Comparison of ENCODE assay signal across 11 cellular contexts in the genomic region with DNA sequence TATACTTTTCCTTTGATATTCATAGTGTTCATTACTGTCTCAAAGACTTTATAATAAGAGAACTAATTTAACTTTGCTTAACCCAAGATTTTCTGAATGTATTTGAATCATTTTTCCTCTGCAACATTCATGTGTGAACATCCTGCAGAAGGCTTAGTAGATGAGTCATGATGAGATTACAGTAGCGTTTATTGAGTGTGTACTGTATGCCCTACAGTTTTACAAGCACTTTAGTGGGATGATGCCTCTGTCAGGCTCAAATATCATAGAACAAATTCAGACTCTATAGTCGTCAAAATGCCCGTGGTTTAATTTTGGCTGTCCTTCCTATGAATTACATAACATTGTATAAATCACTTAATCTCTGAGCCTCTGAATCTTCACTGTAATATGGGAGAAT. TPM values are rescaled to one million over a fixed set of nuclear protein-coding genes. Genes with fewer than 3 reads are reported as not detected.
DNase-seq lines count a peak whose midpoint lies in the region; ATAC-seq and TF ChIP-seq lines count a peak whose summit lies in the region.
"Had no signal": no experiment of that assay in that cellular context is flagged by ENCODE, and none has a peak within 500 bp of the region (broad histone marks: within the 10 kb centered on the region; RNA-seq: fewer than 3 reads in every experiment).

No MANE protein-coding gene starts in this region.

- no peaks in the 10 kb centered on the region for H3K27me3 ChIP-seq in mammary epithelial cell (ENCODE audit: insufficient read depth, low read length)
- no peaks in the 10 kb centered on the region for H3K27me3 ChIP-seq in mesendoderm (ENCODE audit: insufficient read depth, low read length, poor library complexity)

- H3K27ac ChIP-seq in mammary epithelial cell (ENCODE audit: insufficient read depth, low read depth, low read length): no peak overlapping the region
- no peak overlapping the region for H3K27ac ChIP-seq in mesendoderm (ENCODE audit: low read depth, low read length)

- in situ Hi-C loops in mammary epithelial cell (cut with MboI; ENCODE audit: low sequenced_read_pairs in 2 of 2): no loop called here

- no peak overlapping the region for H2BK15ac ChIP-seq in mesendoderm (replicated peaks; ENCODE audit: low read depth)

- H3K4ac ChIP-seq in mesendoderm (ENCODE audit: low read depth, low read length): no peak overlapping the region

- no peak overlapping the region for H3K56ac ChIP-seq in mesendoderm (ENCODE audit: low read length)

- H3K9ac ChIP-seq in mammary epithelial cell (ENCODE audit: insufficient read depth, low read length): no peak overlapping the region
- H3K9ac ChIP-seq in mesendoderm (ENCODE audit: low read length): no peak overlapping the region

- no peak overlapping the region for H3K18ac ChIP-seq in mesendoderm (ENCODE audit: low read length)

- peak; percentile 72 for DNase-seq in mammary epithelial cell
- DNase-seq in MCF 10A (ENCODE audit: unreplicated experiment): no peak
- DNase-seq in OCI-M1 (lab: John Stamatoyannopoulos, UW): peak; percentile 53
- DNase-seq in epithelial cell of esophagus (ENCODE audit: low read depth): peak; percentile 42
- no peak for DNase-seq in NCI-H345 treated with DMSO at 0.1 percent for 48 hours (lab: John Stamatoyannopoulos, UW; ENCODE audit: unreplicated experiment)
- no peak for DNase-seq in mesendoderm
- no peak for DNase-seq in NCI-H1092 treated with DMSO at 0.1 percent for 48 hours (lab: John Stamatoyannopoulos, UW)
- DNase-seq: amniotic stem cell; NCI-H187 treated with DMSO at 0.1 percent for 48 hours; stimulated activated CD4-positive, alpha-beta T cell treated with anti-CD3 and anti-CD28 coated beads, Interleukin-2, amount 100 ng/mL, for 24 hours had no signal

- no peaks in the 10 kb centered on the region for H4K20me1 ChIP-seq in mammary epithelial cell (ENCODE audit: insufficient read depth, low read length)

- 6% methylated on average over 3 of the region's 3 CpGs for WGBS in mammary epithelial cell (ENCODE audit: low coverage, missing lambda C conversion rate)
- WGBS in mesendoderm (ENCODE audit: extremely low coverage, insufficient coverage, low lambda C conversion rate): no CpG with 5 or more reads among the region's 3 CpGs

- H3K27me3 Mint-ChIP-seq in MCF 10A (ENCODE audit: insufficient read depth, unreplicated experiment): no peaks in the 10 kb centered on the region

- no peaks in the 10 kb centered on the region for H3K79me1 ChIP-seq in mesendoderm (ENCODE audit: low read length)

- intact Hi-C loops in mammary epithelial cell (cut with micrococcal nuclease): no loop called here
- intact Hi-C loops in MCF 10A (cut with micrococcal nuclease): no loop called here

- no peak overlapping the region for H3K4me3 Mint-ChIP-seq in MCF 10A (ENCODE audit: unreplicated experiment)

- no peak for ATAC-seq in HG03571 (IDR thresholded peaks at IDR 0.05; ENCODE audit: unreplicated experiment)

- H4K8ac ChIP-seq in mesendoderm (ENCODE audit: low read depth, low read length): no peak overlapping the region

- H3K4me3 ChIP-seq in mammary epithelial cell (replicated peaks in 1 of 3; ENCODE audit: insufficient read depth in 1 of 3, low read depth in 2 of 3, low read length in 3 of 3): no peak overlapping the region
- H3K4me3 ChIP-seq in epithelial cell of esophagus (ENCODE audit: low read length): no peak overlapping the region
- H3K4me3 ChIP-seq in mesendoderm (ENCODE audit: low read length): no peak overlapping the region

- POLR2A ChIA-PET in MCF 10A (lab: Yijun Ruan, JAX): no interaction called here

- H4K5ac ChIP-seq in mesendoderm (ENCODE audit: low read length): no peak overlapping the region

- BruUV-seq in mammary epithelial cell (replicated peaks; lab: Mats Ljungman, UMichigan): no TSS peak
- no TSS peak for BruUV-seq in MCF 10A (replicated peaks; lab: Mats Ljungman, UMichigan)

- no peaks in the 10 kb centered on the region for H3K9me3 Mint-ChIP-seq in MCF 10A (ENCODE audit: unreplicated experiment)

- no peaks in the 10 kb centered on the region for H3K36me3 Mint-ChIP-seq in MCF 10A (ENCODE audit: insufficient read depth, unreplicated experiment)

- dilution Hi-C loops in mammary epithelial cell (cut with HindIII; ENCODE audit: low sequenced_read_pairs): no loop called here

- H3K4me1 Mint-ChIP-seq in MCF 10A (ENCODE audit: insufficient read depth, unreplicated experiment): no peaks in the 10 kb centered on the region

- H3K4me2 ChIP-seq in mammary epithelial cell (ENCODE audit: insufficient read depth, low read depth, low read length) (no peak overlapping the region), mesendoderm (ENCODE audit: low read length) (no peak overlapping the region)

- H3K79me2 ChIP-seq in mammary epithelial cell (ENCODE audit: insufficient read depth, low read length) (no peaks in the 10 kb centered on the region), mesendoderm (ENCODE audit: control insufficient read depth, insufficient read depth, low read length) (no peaks in the 10 kb centered on the region)

- H3K9me3 ChIP-seq in mammary epithelial cell (replicated peaks; ENCODE audit: insufficient read depth, low read length): no peaks in the 10 kb centered on the region

- no peak overlapping the region for H2BK120ac ChIP-seq in mesendoderm (ENCODE audit: low read depth, low read length)

- CTCF ChIA-PET in mammary epithelial cell (lab: Charles Lee; ENCODE audit: low non-redundant PET) (no interaction called here), MCF 10A (lab: Yijun Ruan, JAX) (interaction anchor here (0.6 kb wide), 3 partner anchors 9 to 1674 kb away, joined by 3 to 4 read pairs (median 3); no protein-coding TSS in a partner anchor)

- no peaks in the 10 kb centered on the region for H3K36me3 ChIP-seq in mammary epithelial cell (ENCODE audit: insufficient read depth, low read length)
- H3K36me3 ChIP-seq in mesendoderm (ENCODE audit: control insufficient read depth, insufficient read depth, low read length): no peaks in the 10 kb centered on the region

- H2BK5ac ChIP-seq in mesendoderm (ENCODE audit: low read length): no peak overlapping the region

- H3K4me1 ChIP-seq in mammary epithelial cell (ENCODE audit: insufficient read depth, low read length) (peaks cover 15% of the 10 kb centered on the region), mesendoderm (ENCODE audit: control insufficient read depth, low read depth, low read length) (no peaks in the 10 kb centered on the region)

- no peak overlapping the region for H2AFZ ChIP-seq in mammary epithelial cell (ENCODE audit: low read depth, low read length)

- no peak overlapping the region for H2AK5ac ChIP-seq in mesendoderm (ENCODE audit: low read length)

- no peak overlapping the region for H3K27ac Mint-ChIP-seq in MCF 10A (ENCODE audit: low read depth, unreplicated experiment)

- no peak overlapping the region for H3K23ac ChIP-seq in mesendoderm (ENCODE audit: low read length)

- TF ChIP-seq CTCF in mammary epithelial cell (conservative IDR thresholded peaks at IDR 0.05 in 1 of 2, IDR thresholded peaks at IDR 0.05 in 1 of 2; ENCODE audit: extremely low read depth in 1 of 2, insufficient read depth in 1 of 2, low read depth in 1 of 2, low read length in 2 of 2): no peak
- TF ChIP-seq CTCF in MCF 10A (IDR thresholded peaks at IDR 0.05; ENCODE audit: unreplicated experiment): no peak
- no peak for TF ChIP-seq CTCF in epithelial cell of esophagus (IDR thresholded peaks at IDR 0.05; ENCODE audit: insufficient read depth, low read depth, low read length, missing control alignments)

RNA-seq across cellular contexts. Expression of a gene that starts 41.2 kb away (rescaled TPM):
- total RNA-seq in mammary epithelial cell (1 to 10 TPM; 2.0 to 6.6 TPM), MCF 10A (2022) (0.12 and 0.32 TPM in 2 replicates)
- polyA plus RNA-seq in mammary epithelial cell: 1.2 TPM
- polyA minus RNA-seq in mammary epithelial cell: 0.16 TPM
- polyA plus RNA-seq in mesendoderm (2013, experiment 1 of 2): not detected
- not detected for polyA plus RNA-seq in mesendoderm (2013, experiment 2 of 2)

Comparison
In these comparisons a context has a peak if more than half of its experiments do, and no peak if none do; other contexts are left out.
1. DNase-seq: peak in mammary epithelial cell (single experiment), OCI-M1 (single experiment) and epithelial cell of esophagus (single experiment); none in MCF 10A (single experiment), NCI-H345 treated with DMSO at 0.1 percent for 48 hours (single experiment), mesendoderm (single experiment) and NCI-H1092 treated with DMSO at 0.1 percent for 48 hours (single experiment).